ENCODE assay signal across 11 cellular contexts in the genomic region with DNA sequence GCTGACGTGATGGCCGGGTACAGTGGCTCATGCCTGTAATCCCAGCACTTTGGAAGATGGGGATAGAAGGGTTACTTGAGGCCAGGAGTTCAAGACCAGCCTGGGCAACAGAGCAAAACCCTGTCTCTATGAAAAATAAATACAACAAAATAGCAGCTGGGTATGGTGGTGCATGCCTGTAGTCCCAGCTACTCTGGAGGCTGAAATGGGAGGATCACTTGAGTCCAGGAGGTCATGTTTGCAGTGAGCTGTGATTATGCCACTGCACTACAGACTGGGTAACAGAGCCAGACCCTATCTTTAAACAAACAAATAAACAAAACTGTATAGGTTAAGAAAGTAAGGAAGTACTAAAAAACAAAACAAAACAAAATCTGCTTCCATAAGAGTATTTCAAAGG.
"Had no signal": no experiment of that assay in that cellular context is flagged by ENCODE, and none has a peak within 500 bp of the region (broad histone marks: within the 10 kb centered on the region; RNA-seq: fewer than 3 reads in every experiment).

No MANE protein-coding gene starts in this region.

- H3K4me3 ChIP-seq: GM23248, GM23338, HAP-1 had no signal

- H2AFZ ChIP-seq: GM23248 had no signal

- H3K4me2 ChIP-seq: GM23338 had no signal

- H3K4me1 ChIP-seq: HAP-1 had no signal

- H3K27ac ChIP-seq: GM23248 had no signal

- H3K9me3 ChIP-seq: HAP-1 had no signal

- FAIRE-seq: H1, H54 had no signal

- DNase-seq: GM23248, GOT3, H7, H9, HCEC 1CT, HFFc6 had no signal

- H3K9ac ChIP-seq: GM23248 had no signal

- H3K36me3 ChIP-seq: HAP-1 had no signal

- ATAC-seq: GM23338, HCT116 had no signal
